34 cellular contexts compared by ENCODE assay signal in the genomic region with DNA sequence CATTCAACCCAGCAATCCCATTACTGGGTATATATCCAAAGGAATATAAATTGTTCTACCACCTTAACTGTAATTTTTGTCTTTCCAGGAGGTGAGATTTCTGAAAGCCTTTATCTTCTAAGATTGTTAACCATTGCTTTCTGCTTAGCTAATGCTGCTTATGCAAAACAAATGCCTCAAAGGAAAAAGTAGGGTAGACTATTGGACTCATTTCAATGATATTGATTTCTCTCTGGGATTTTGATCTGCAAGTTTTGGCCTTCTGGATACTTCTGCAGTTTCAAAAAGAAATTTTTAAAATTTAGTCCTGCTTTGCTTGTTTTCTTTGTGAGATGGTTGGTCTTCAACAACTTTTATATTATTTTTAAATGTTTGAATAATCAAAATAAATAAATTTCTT.
"Had no signal": no experiment of that assay in that cellular context is flagged by ENCODE, and none has a peak within 500 bp of the region (broad histone marks: within the 10 kb centered on the region; RNA-seq: fewer than 3 reads in every experiment).

No MANE protein-coding gene starts in this region.

- H3K4me3 ChIP-seq: MG63 had no signal

- H3K36me3 ChIP-seq: MG63 had no signal

- DNase-seq: Karpas-422, Kasumi-1, MG63, MM.1S, MV-4-11, NCI-H1048, NCI-H1092, NCI-H1092 treated with DMSO at 0.1 percent for 48 hours, NCI-H1105, NCI-H1105 treated with DMSO at 0.1 percent for 48 hours, NCI-H1417, NCI-H1417 treated with DMSO at 0.1 percent for 48 hours, NCI-H1436, NCI-H1436 treated with DMSO at 0.1 percent for 48 hours, NCI-H146, NCI-H1694, NCI-H1694 treated with DMSO at 0.1 percent for 48 hours, NCI-H187, NCI-H187 treated with DMSO at 0.1 percent for 48 hours, NCI-H1930, NCI-H2029, NCI-H2029 treated with DMSO at 0.1 percent for 48 hours, NCI-H2081, NCI-H2081 treated with DMSO at 0.1 percent for 48 hours, NCI-H2107, NCI-H2171, NCI-H2171 treated with DMSO at 0.1 percent for 48 hours, NCI-H2227 treated with DMSO at 0.1 percent for 48 hours, NCI-H226, NCI-H345, NCI-H446, NCI-H446 treated with DMSO at 0.1 percent for 48 hours, NCI-H510A, NCI-H510A treated with DMSO at 0.1 percent for 48 hours had no signal

- H3K27me3 ChIP-seq: MG63 had no signal
